In the genomic region with DNA sequence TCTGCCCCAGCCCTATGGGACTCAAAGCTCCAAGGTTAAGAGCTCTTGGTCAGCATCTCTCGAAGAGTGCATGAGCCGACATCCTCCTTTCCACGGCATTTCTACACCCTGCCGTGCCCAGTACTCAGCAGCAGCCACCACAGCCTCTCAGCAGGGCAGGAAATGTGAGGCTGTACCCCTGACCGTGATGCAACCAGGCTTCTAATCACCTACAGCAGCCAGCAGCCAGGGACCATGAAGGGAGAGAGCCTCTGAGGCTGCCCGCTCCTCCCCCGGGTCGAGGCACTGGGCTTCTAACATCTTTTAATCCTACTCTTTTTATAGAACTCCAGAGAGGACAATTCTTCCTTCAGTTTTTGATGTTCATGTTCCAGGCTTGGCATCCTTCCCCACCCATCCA, we compare ENCODE assay signal across 15 cellular contexts. TPM values are rescaled to one million over a fixed set of nuclear protein-coding genes. Genes with fewer than 3 reads are reported as not detected.
A peak's percentile ranks its signal among the peaks of the same experiment; 100 is the strongest.
DNase-seq lines count a peak whose midpoint lies in the region; ATAC-seq and TF ChIP-seq lines count a peak whose summit lies in the region.
"Had no signal": no experiment of that assay in that cellular context is flagged by ENCODE, and none has a peak within 500 bp of the region (broad histone marks: within the 10 kb centered on the region; RNA-seq: fewer than 3 reads in every experiment).

No MANE protein-coding gene starts in this region.

- no peaks in the 10 kb centered on the region for H3K9me3 Mint-ChIP-seq in central memory CD8-positive, alpha-beta T cell
- H3K9me3 Mint-ChIP-seq in nephron, result no peaks in the 10 kb centered on the region
- no peaks in the 10 kb centered on the region for H3K9me3 Mint-ChIP-seq in T-helper 2 cell treated with Interferon-gamma antibody and Interleukin-4, amounts not matched to agents 5 μg/mL and 100 μg/mL, for 36 hours

- H3K9ac ChIP-seq in Karpas-422 (ENCODE audit: low read length), result no peak overlapping the region
- H3K9ac ChIP-seq: GM23248 had no signal

- ATAC-seq in central memory CD8-positive, alpha-beta T cell (replicated peaks; ENCODE audit: extremely low read depth, poor library complexity, severe bottlenecking), result no peak
- ATAC-seq in esophagus mucosa, result no peak
- ATAC-seq: Right ventricle myocardium inferior had no signal

- no peak overlapping the region for H2AFZ ChIP-seq in Karpas-422 (ENCODE audit: low read length)
- H2AFZ ChIP-seq: GM23248 had no signal

- no peaks in the 10 kb centered on the region for H3K9me2 ChIP-seq in Karpas-422 (replicated peaks; ENCODE audit: insufficient read depth, low read length)

- TF ChIP-seq CTCF in GM13976 (IDR thresholded peaks at IDR 0.05; ENCODE audit: borderline replicate concordance, control extremely low read depth, extremely low read depth, insufficient read depth, missing control alignments), result no peak
- TF ChIP-seq CTCF in nephron (IDR thresholded peaks at IDR 0.05; ENCODE audit: unreplicated experiment in 3 of 3), result no peak

- peaks cover 66% of the 10 kb centered on the region for H3K27me3 Mint-ChIP-seq in central memory CD8-positive, alpha-beta T cell
- peaks cover 52% of the 10 kb centered on the region for H3K27me3 Mint-ChIP-seq in nephron (ENCODE audit: low read depth)
- H3K27me3 Mint-ChIP-seq in T-helper 2 cell treated with Interferon-gamma antibody and Interleukin-4, amounts not matched to agents 5 μg/mL and 100 μg/mL, for 36 hours (ENCODE audit: low read depth), result peaks cover 55% of the 10 kb centered on the region

- no peaks in the 10 kb centered on the region for H3K79me2 ChIP-seq in Karpas-422 (ENCODE audit: low read length)

- peaks cover 12% of the 10 kb centered on the region for H3K4me1 ChIP-seq in Karpas-422 (ENCODE audit: low read length)

- H3K4me2 ChIP-seq in Karpas-422 (ENCODE audit: low read depth, low read length, poor library complexity, severe bottlenecking), result peak overlapping the region; percentile 44

- no peak overlapping the region for H3K4me3 Mint-ChIP-seq in central memory CD8-positive, alpha-beta T cell
- H3K4me3 Mint-ChIP-seq in nephron, result peak overlapping the region in 1 of 3 experiments; percentile 39
- H3K4me3 Mint-ChIP-seq in T-helper 2 cell treated with Interferon-gamma antibody and Interleukin-4, amounts not matched to agents 5 μg/mL and 100 μg/mL, for 36 hours, result no peak overlapping the region

- H3K36me3 ChIP-seq in Karpas-422 (ENCODE audit: insufficient read depth, low read length), result no peaks in the 10 kb centered on the region

- H3K27ac Mint-ChIP-seq in central memory CD8-positive, alpha-beta T cell (ENCODE audit: low read depth), result peak overlapping the region; percentile 8
- H3K27ac Mint-ChIP-seq in nephron, result peak overlapping the region in 2 of 3 experiments; percentile 37 to 55
- H3K27ac Mint-ChIP-seq in T-helper 2 cell treated with Interferon-gamma antibody and Interleukin-4, amounts not matched to agents 5 μg/mL and 100 μg/mL, for 36 hours, result no peak overlapping the region

- H3K9me3 ChIP-seq in Karpas-422 (ENCODE audit: low read length), result no peaks in the 10 kb centered on the region

- in situ Hi-C loops in GM13976 (cut with MboI; ENCODE audit: low sequenced_read_pairs, unreplicated experiment), result no loop called here

- H4K20me1 ChIP-seq in Karpas-422 (ENCODE audit: insufficient read depth, low read depth, low read length), result peaks cover 5% of the 10 kb centered on the region; the same call in 1 of the 2 replicates

- H3K27me3 ChIP-seq in Karpas-422 (ENCODE audit: low read length), result 0 out of 2 replicates have a peak, but pooled peaks cover 3% of the 10 kb centered on the region

- no peak overlapping the region for H3K4me3 ChIP-seq in Karpas-422 (ENCODE audit: low read length)
- H3K4me3 ChIP-seq: GM23248 had no signal

- DNase-seq in GM13976 (ENCODE audit: low spot score) (peak; percentile 37), Karpas-422 (no peak), NCI-H226 (no peak)
- DNase-seq in central memory CD8-positive, alpha-beta T cell (ENCODE audit: low spot score in 2 of 2), result no peak
- no peak for DNase-seq in NK-92 treated with Interleukin-12 subunit alpha and Interleukin-12 subunit beta, amount 100 ng/mL, for 24 hours (lab: John Stamatoyannopoulos, UW)
- no peak for DNase-seq in T-helper 2 cell treated with Interferon-gamma antibody and Interleukin-4, amounts not matched to agents 5 μg/mL and 100 μg/mL, for 36 hours (ENCODE audit: low spot score)
- DNase-seq: ACHN, C1 segment of cervical spinal cord, DMS79, GM23248, NCI-H1694 treated with DMSO at 0.1 percent for 48 hours, NCI-H2227 treated with DMSO at 0.1 percent for 48 hours had no signal

- H3K27ac ChIP-seq in Karpas-422 (ENCODE audit: low read length), result no peak overlapping the region
- H3K27ac ChIP-seq: GM23248 had no signal

- H3K4me1 Mint-ChIP-seq in central memory CD8-positive, alpha-beta T cell, result peaks cover 7% of the 10 kb centered on the region
- peaks cover 40% of the 10 kb centered on the region for H3K4me1 Mint-ChIP-seq in nephron
- H3K4me1 Mint-ChIP-seq in T-helper 2 cell treated with Interferon-gamma antibody and Interleukin-4, amounts not matched to agents 5 μg/mL and 100 μg/mL, for 36 hours (ENCODE audit: low read depth), result peaks cover 5% of the 10 kb centered on the region

- peaks cover 2% of the 10 kb centered on the region for H3K36me3 Mint-ChIP-seq in central memory CD8-positive, alpha-beta T cell (ENCODE audit: insufficient read depth)
- H3K36me3 Mint-ChIP-seq in nephron (ENCODE audit: low read depth), result peaks cover 17% of the 10 kb centered on the region
- H3K36me3 Mint-ChIP-seq in T-helper 2 cell treated with Interferon-gamma antibody and Interleukin-4, amounts not matched to agents 5 μg/mL and 100 μg/mL, for 36 hours (ENCODE audit: low read depth), result no peaks in the 10 kb centered on the region

RNA-seq across cellular contexts. Expression of a gene that starts 6.5 kb away (rescaled TPM):
- 0.54 TPM in 1 of 2 replicates, not detected in the other for total RNA-seq in Karpas-422 (2014; rRNA removed; shearing (Covaris generic); ENCODE audit: low replicate concordance)
- 0.52 TPM for total RNA-seq in esophagus mucosa

RNA-seq across cellular contexts. Expression of a gene that starts 30.4 kb away (rescaled TPM):
- total RNA-seq in Karpas-422 (2014; rRNA removed; shearing (Covaris generic); ENCODE audit: low replicate concordance), result not detected in 2 replicates
- total RNA-seq in esophagus mucosa, result 6.1 TPM

RNA-seq across cellular contexts. Expression of a gene that starts 48.8 kb away (rescaled TPM):
- 22.6 and 24.8 TPM in 2 replicates for total RNA-seq in Karpas-422 (2014; rRNA removed; shearing (Covaris generic); ENCODE audit: low replicate concordance)
- total RNA-seq in esophagus mucosa, result 66.4 TPM
